ENCODE assay signal across 1 cellular context in the genomic region with DNA sequence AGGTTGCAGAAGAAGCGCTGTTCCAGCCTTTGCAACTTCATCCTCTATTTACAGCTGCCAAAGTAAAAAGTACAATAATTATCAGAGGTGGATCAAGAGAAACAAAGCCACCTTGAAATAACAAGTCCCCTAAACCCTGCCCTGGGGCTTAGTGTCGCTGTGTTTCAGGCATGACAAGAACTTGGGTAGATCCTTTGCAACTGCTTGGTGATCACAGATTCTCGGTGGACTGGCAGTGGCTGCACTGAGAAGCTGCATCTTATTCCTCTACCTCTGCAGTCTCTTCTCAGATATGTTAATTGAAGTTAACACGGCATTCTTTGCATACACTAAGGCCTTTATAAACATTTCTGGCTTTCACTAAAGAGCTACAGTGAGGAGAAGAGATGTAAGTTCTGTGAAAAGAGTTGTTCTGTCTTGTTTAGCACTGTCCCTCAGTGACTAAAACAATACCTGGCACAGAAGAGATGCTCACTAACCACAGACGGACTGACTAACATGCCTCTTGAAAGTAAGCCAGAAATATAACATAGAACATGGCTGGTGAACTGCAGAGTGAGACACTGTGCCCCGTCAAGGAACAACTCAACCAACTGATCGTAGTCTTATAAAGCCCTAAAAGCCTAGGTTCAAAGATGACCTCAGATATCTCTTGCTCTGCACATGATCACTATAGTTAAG.
TF ChIP-seq lines count a peak whose summit lies in the region.

No MANE protein-coding gene starts in this region.

TF ChIP-seq in H1, 55 proteins besides CTCF, POLR2A, EP300 and RAD21 (continued from another document):
- no peak for TF ChIP-seq NRF1 (IDR thresholded peaks at IDR 0.05; ENCODE audit: low read depth, low read length)
- no peak for TF ChIP-seq SRF (IDR thresholded peaks at IDR 0.05; ENCODE audit: low read depth, low read length)
- no peak for TF ChIP-seq SP2 (IDR thresholded peaks at IDR 0.05; ENCODE audit: low read length)
- no peak for TF ChIP-seq ASH2L (IDR thresholded peaks at IDR 0.05; ENCODE audit: low read length)
- no peak for TF ChIP-seq MAFK (IDR thresholded peaks at IDR 0.05; ENCODE audit: low read depth, low read length)
- TF ChIP-seq GABPA (IDR thresholded peaks at IDR 0.05; ENCODE audit: borderline replicate concordance, insufficient read depth, low read length) = no peak
- TF ChIP-seq CTBP2 (IDR thresholded peaks at IDR 0.05; ENCODE audit: borderline replicate concordance, insufficient read depth, insufficient read length, low read length) = no peak
- no peak for TF ChIP-seq HDAC2 (IDR thresholded peaks at IDR 0.05; ENCODE audit: borderline replicate concordance in 1 of 2, low read depth in 2 of 2, low read length in 2 of 2)
TF ChIP-seq in H1: peak in this region for 0.
